8 cellular contexts compared by ENCODE assay signal in genomic region chr12:100987552-100988277, GRCh38.
A peak's percentile ranks its signal among the peaks of the same experiment; 100 is the strongest.
DNase-seq lines count a peak whose midpoint lies in the region; ATAC-seq and TF ChIP-seq lines count a peak whose summit lies in the region.

No MANE protein-coding gene starts in this region.

- peak overlapping the region; percentile 40 for H3K4me2 ChIP-seq in BLaER1
- peak overlapping the region; percentile 71 for H3K4me2 ChIP-seq in MM.1S (ENCODE audit: low read depth, low read length)

- H3K9ac ChIP-seq in BLaER1: no peak overlapping the region
- H3K9ac ChIP-seq in MM.1S (ENCODE audit: low read length): peak overlapping the region; percentile 32; the same call in 1 of the 2 replicates

- H3K4me3 Mint-ChIP-seq in nephron: peak overlapping the region in 1 of 3 experiments; percentile 14

- peaks cover 32% of the 10 kb centered on the region for H3K4me1 Mint-ChIP-seq in nephron

- H3K36me3 ChIP-seq in BLaER1 (no peaks in the 10 kb centered on the region), MM.1S (replicated peaks; ENCODE audit: insufficient read depth, low read length) (no peaks in the 10 kb centered on the region)

- H3K9me3 Mint-ChIP-seq in nephron: peaks cover 3% of the 10 kb centered on the region

- H3F3A ChIP-seq in MM.1S (ENCODE audit: insufficient read depth, low read length): peaks cover 10% of the 10 kb centered on the region

- peak overlapping the region; percentile 17 for H2AFZ ChIP-seq in MM.1S (ENCODE audit: low read length)

- ATAC-seq in GM18511 (IDR thresholded peaks at IDR 0.05; ENCODE audit: unreplicated experiment) (peak; percentile 98), HG02763 (IDR thresholded peaks at IDR 0.05; ENCODE audit: unreplicated experiment) (peak; percentile 98)

- no peaks in the 10 kb centered on the region for H3K36me3 Mint-ChIP-seq in nephron (ENCODE audit: low read depth)

- no peaks in the 10 kb centered on the region for H3K9me3 ChIP-seq in BLaER1
- H3K9me3 ChIP-seq in MM.1S (replicated peaks; ENCODE audit: insufficient read depth, low read length): no peaks in the 10 kb centered on the region

- H4K20me1 ChIP-seq in BLaER1 (no peaks in the 10 kb centered on the region), MM.1S (ENCODE audit: insufficient read depth, low read length) (no peaks in the 10 kb centered on the region)

- no peaks in the 10 kb centered on the region for H3K79me2 ChIP-seq in MM.1S (ENCODE audit: low read length)

- WGBS in lower leg skin, 2 donors: 41 to 44% methylated on average over 4 of the region's 4 CpGs

- no peak overlapping the region for H3K27ac ChIP-seq in BLaER1
- H3K27ac ChIP-seq in MM.1S (ENCODE audit: low read length): peak overlapping the region; percentile 79; the same call in 1 of the 2 replicates

- H3K27ac Mint-ChIP-seq in nephron: peak overlapping the region; percentile 52 to 92 (median 78)

- peak; percentile 88 for TF ChIP-seq CTCF in MM.1S (IDR thresholded peaks at IDR 0.05; ENCODE audit: low read length)
- TF ChIP-seq CTCF in nephron (IDR thresholded peaks at IDR 0.05; ENCODE audit: unreplicated experiment in 3 of 3): peak in 2 of 3 experiments; percentile 11 to 40
- TF ChIP-seq CTCF in lower leg skin (IDR thresholded peaks at IDR 0.05): no peak

- H3K27me3 ChIP-seq in BLaER1: no peaks in the 10 kb centered on the region
- H3K27me3 ChIP-seq in MM.1S (replicated peaks; ENCODE audit: insufficient read depth, low read length): peaks cover 30% of the 10 kb centered on the region

- no peaks in the 10 kb centered on the region for H3K27me3 Mint-ChIP-seq in nephron (ENCODE audit: low read depth)

- DNase-seq in MM.1S (peak; percentile 94), astrocyte of the hippocampus (ENCODE audit: low read depth, low spot score) (peak; percentile 73), DMS79 treated with DMSO at 0.1 percent for 48 hours (lab: John Stamatoyannopoulos, UW) (no peak), lower leg skin (ENCODE audit: low spot score in 2 of 2) (no peak)

- no peak for TF ChIP-seq POLR2A in lower leg skin (IDR thresholded peaks at IDR 0.05)

- H3K4me3 ChIP-seq in BLaER1: no peak overlapping the region
- peak overlapping the region; percentile 34 for H3K4me3 ChIP-seq in MM.1S (ENCODE audit: low read length)
- H3K4me3 ChIP-seq in lower leg skin (ENCODE audit: low read depth, poor library complexity, severe bottlenecking): no peak overlapping the region

- H3K4me1 ChIP-seq in BLaER1 (peaks cover 12% of the 10 kb centered on the region), MM.1S (ENCODE audit: low read length) (peaks cover 9% of the 10 kb centered on the region)

- intact Hi-C loops in lower leg skin (cut with DNase I; ENCODE audit: low total_unique reads): no loop called here

- no peaks in the 10 kb centered on the region for H3K9me2 ChIP-seq in MM.1S (replicated peaks; ENCODE audit: insufficient read depth, low read length)

Comparison
In these comparisons a context has a peak if more than half of its experiments do, and no peak if none do; other contexts are left out.
1. DNase-seq: peak in MM.1S (single experiment) and astrocyte of the hippocampus (single experiment); none in DMS79 treated with DMSO at 0.1 percent for 48 hours (single experiment) and lower leg skin (0 of 2).
2. CTCF ChIP-seq: peak in MM.1S (single experiment) and nephron (2 of 3); none in lower leg skin (0 of 3).